9 cellular contexts compared by ENCODE assay signal in genomic region chr2:174610243-174610995, GRCh38. TPM values are rescaled to one million over a fixed set of nuclear protein-coding genes. Genes with fewer than 3 reads are reported as not detected.
DNase-seq lines count a peak whose midpoint lies in the region; ATAC-seq and TF ChIP-seq lines count a peak whose summit lies in the region.
"Had no signal": no experiment of that assay in that cellular context is flagged by ENCODE, and none has a peak within 500 bp of the region (broad histone marks: within the 10 kb centered on the region; RNA-seq: fewer than 3 reads in every experiment).

No MANE protein-coding gene starts in this region.

- ATAC-seq in HG03139 (IDR thresholded peaks at IDR 0.05; ENCODE audit: unreplicated experiment) (no peak), WTC11 (no peak)

- POLR2A ChIA-PET in HEK293T (lab: Yijun Ruan, JAX) (no interaction called here), WTC11 (lab: Charles Lee) (no interaction called here)

- H3K9me3 Mint-ChIP-seq in activated T-cell treated with anti-CD3 and anti-CD28 coated beads, Interleukin-2, amount 50 U/mL, for 24 hours = no peaks in the 10 kb centered on the region
- no peaks in the 10 kb centered on the region for H3K9me3 Mint-ChIP-seq in WTC11

- H3K4me3 ChIP-seq in NB4 (ENCODE audit: low read depth, low read length) (no peak overlapping the region), tibial artery (no peak overlapping the region)
- H3K4me3 ChIP-seq in effector memory CD4-positive, alpha-beta T cell (ENCODE audit: insufficient read depth, low read depth, low read length, poor library complexity, severe bottlenecking) = no peak overlapping the region
- H3K4me3 ChIP-seq: coronary artery had no signal

- peak overlapping the region; percentile 96 for H3K27ac Mint-ChIP-seq in activated T-cell treated with anti-CD3 and anti-CD28 coated beads, Interleukin-2, amount 50 U/mL, for 24 hours
- no peak overlapping the region for H3K27ac Mint-ChIP-seq in WTC11

- H3K27ac ChIP-seq in effector memory CD4-positive, alpha-beta T cell (ENCODE audit: insufficient read depth, low read length, poor library complexity, severe bottlenecking) = peak overlapping the region; percentile 83
- H3K27ac ChIP-seq in tibial artery = peak overlapping the region; percentile 50 to 62

- H3K27me3 Mint-ChIP-seq in activated T-cell treated with anti-CD3 and anti-CD28 coated beads, Interleukin-2, amount 50 U/mL, for 24 hours = no peaks in the 10 kb centered on the region
- H3K27me3 Mint-ChIP-seq in WTC11 (ENCODE audit: low read depth) = no peaks in the 10 kb centered on the region

- H3K4me3 Mint-ChIP-seq in activated T-cell treated with anti-CD3 and anti-CD28 coated beads, Interleukin-2, amount 50 U/mL, for 24 hours = peak overlapping the region; percentile 4
- no peak overlapping the region for H3K4me3 Mint-ChIP-seq in WTC11

- no peak for TF ChIP-seq POLR2A in NB4 (IDR thresholded peaks at IDR 0.05; ENCODE audit: extremely low read depth, insufficient read length)

- CTCF ChIA-PET in HEK293T (lab: Yijun Ruan, JAX) = interaction anchor here (0.6 to 1.3 kb wide), 2 partner anchors 76 to 1816 kb away, joined by 4 to 6 read pairs; no protein-coding TSS in a partner anchor
- CTCF ChIA-PET in WTC11 (lab: Charles Lee) = interaction anchor here (0.8 to 1.2 kb wide), 3 partner anchors 23 to 90 kb away, joined by 3 to 6 read pairs (median 3); no protein-coding TSS in a partner anchor

- intact Hi-C loops in tibial artery (cut with DNase I; ENCODE audit: low total_unique reads) = no loop called here

- no peak for TF ChIP-seq CTCF in NB4 (IDR thresholded peaks at IDR 0.05; ENCODE audit: low read depth, low read length)
- TF ChIP-seq CTCF in tibial artery (IDR thresholded peaks at IDR 0.05) = no peak
- TF ChIP-seq CTCF in WTC11 (IDR thresholded peaks at IDR 0.05) = no peak

- peaks cover 33% of the 10 kb centered on the region for H3K4me1 ChIP-seq in effector memory CD4-positive, alpha-beta T cell (ENCODE audit: control insufficient read depth, insufficient read depth, low read length, poor library complexity, severe bottlenecking)
- H3K4me1 ChIP-seq in tibial artery = peaks cover 0 to 94% (median 45%) of the 10 kb centered on the region in 4 donors

- no peaks in the 10 kb centered on the region for H3K9me3 ChIP-seq in effector memory CD4-positive, alpha-beta T cell (ENCODE audit: control insufficient read depth, low read length)
- H3K9me3 ChIP-seq in tibial artery = no peaks in the 10 kb centered on the region

- H3K36me3 Mint-ChIP-seq in activated T-cell treated with anti-CD3 and anti-CD28 coated beads, Interleukin-2, amount 50 U/mL, for 24 hours (ENCODE audit: low read depth) = peaks cover 65% of the 10 kb centered on the region
- H3K36me3 Mint-ChIP-seq in WTC11 = no peaks in the 10 kb centered on the region

- no peak for DNase-seq in activated T-cell treated with anti-CD3 and anti-CD28 coated beads, Interleukin-2, amount 50 U/mL, for 24 hours
- DNase-seq in activated T-cell treated with anti-CD3 and anti-CD28 coated beads for 4 hours = no peak
- peak; percentile 74 for DNase-seq in NB4 (ENCODE audit: low read depth)
- no peak for DNase-seq in effector memory CD4-positive, alpha-beta T cell
- DNase-seq in tibial artery = no peak
- DNase-seq in HEK293T (ENCODE audit: extremely low spot score) = no peak
- DNase-seq in WTC11 (ENCODE audit: low spot score) = no peak

- H3K4me1 Mint-ChIP-seq in activated T-cell treated with anti-CD3 and anti-CD28 coated beads, Interleukin-2, amount 50 U/mL, for 24 hours (ENCODE audit: low read depth) = peaks cover 93% of the 10 kb centered on the region
- 0 out of 2 replicates have a peak, but pooled peaks cover 2% of the 10 kb centered on the region for H3K4me1 Mint-ChIP-seq in WTC11

- no peaks in the 10 kb centered on the region for H3K27me3 ChIP-seq in effector memory CD4-positive, alpha-beta T cell (replicated peaks; ENCODE audit: control insufficient read depth, insufficient read depth, low read length, poor library complexity, severe bottlenecking)
- H3K27me3 ChIP-seq in tibial artery = no peaks in the 10 kb centered on the region

- peaks cover 3% of the 10 kb centered on the region for H3K36me3 ChIP-seq in effector memory CD4-positive, alpha-beta T cell (ENCODE audit: control insufficient read depth, insufficient read depth, low read length)
- no peaks in the 10 kb centered on the region for H3K36me3 ChIP-seq in tibial artery

TF ChIP-seq in HEK293T, 16 proteins besides CTCF, POLR2A, EP300 and RAD21:
- TF ChIP-seq CTBP1 (IDR thresholded peaks at IDR 0.05; ENCODE audit: borderline replicate concordance) (no peak), SP1 (IDR thresholded peaks at IDR 0.05) (no peak), FOXM1 (IDR thresholded peaks at IDR 0.05; ENCODE audit: borderline replicate concordance) (no peak), ZNF384 (IDR thresholded peaks at IDR 0.05) (no peak), SUZ12 (IDR thresholded peaks at IDR 0.05) (no peak), ARNT (IDR thresholded peaks at IDR 0.05) (no peak), NFRKB (IDR thresholded peaks at IDR 0.05) (no peak), BHLHE40 (IDR thresholded peaks at IDR 0.05; ENCODE audit: borderline replicate concordance) (no peak), TARDBP (IDR thresholded peaks at IDR 0.05) (no peak), HDGF (IDR thresholded peaks at IDR 0.05; ENCODE audit: borderline replicate concordance) (no peak), FOXK2 (IDR thresholded peaks at IDR 0.05) (no peak), FOXA1 (IDR thresholded peaks at IDR 0.05) (no peak), L3MBTL2 (conservative IDR thresholded peaks at IDR 0.05) (no peak), ELF4 (IDR thresholded peaks at IDR 0.05) (no peak), LEF1 (IDR thresholded peaks at IDR 0.05; ENCODE audit: borderline replicate concordance) (no peak), PKNOX1 (IDR thresholded peaks at IDR 0.05) (no peak)

TF ChIP-seq in WTC11, 78 proteins besides CTCF, POLR2A, EP300 and RAD21:
- no peak for TF ChIP-seq CBFB (CRISPR knock-in tag; IDR thresholded peaks at IDR 0.05; ENCODE audit: low read depth)

RNA-seq across cellular contexts. Expression of gene WIPF1, which starts 12.8 kb away (rescaled TPM):
- 6.4 to 6.7 TPM (median 6.4 TPM) in 3 replicates for total RNA-seq in WTC11 (2021)
